ENCODE assay signal across 8 cellular contexts in genomic region chr2:3461781-3462492, GRCh38.
DNase-seq lines count a peak whose midpoint lies in the region; ATAC-seq and TF ChIP-seq lines count a peak whose summit lies in the region.

No MANE protein-coding gene starts in this region.

- peak; percentile 85 for ATAC-seq in HG03457 (IDR thresholded peaks at IDR 0.05; ENCODE audit: unreplicated experiment)
- peak; percentile 40 for ATAC-seq in stimulated activated naive CD8-positive, alpha-beta T cell treated with anti-CD3 and anti-CD28 coated beads, Interleukin-15, amount 100 ng/mL, for 72 hours

- TF ChIP-seq CTCF in GM20000 (IDR thresholded peaks at IDR 0.05; ENCODE audit: extremely low read depth, missing control alignments): peak; percentile 69

- DNase-seq in activated T-cell treated with anti-CD3 and anti-CD28 coated beads for 4 hours (peak; percentile 31), GM20000 (ENCODE audit: low spot score) (peak; percentile 88), NOMO-1 (lab: John Stamatoyannopoulos, UW; ENCODE audit: unreplicated experiment in 2 of 2) (peak; percentile 30 to 42), T47D (ENCODE audit: low read depth in 1 of 2, low spot score in 1 of 2) (peak; percentile 47 to 55), kidney glomerular epithelial cell (lab: John Stamatoyannopoulos, UW) (peak; percentile 30)
- no peak for DNase-seq in activated T-cell treated with anti-CD3 and anti-CD28 coated beads, Interleukin-2, amount 50 U/mL, for 1 hour
- peak in 1 of 2 donors; percentile 37 for DNase-seq in stimulated activated naive CD8-positive, alpha-beta T cell treated with anti-CD3 and anti-CD28 coated beads, Interleukin-15, amount 100 ng/mL, for 72 hours

- H3K27ac Mint-ChIP-seq in stimulated activated naive CD8-positive, alpha-beta T cell treated with anti-CD3 and anti-CD28 coated beads, Interleukin-15, amount 100 ng/mL, for 72 hours: peak overlapping the region; percentile 88 to 93

- H3K4me3 Mint-ChIP-seq in stimulated activated naive CD8-positive, alpha-beta T cell treated with anti-CD3 and anti-CD28 coated beads, Interleukin-15, amount 100 ng/mL, for 72 hours: no peak overlapping the region

- in situ Hi-C loops in T47D (cut with HindIII; ENCODE audit: low pct_unique_long_range_greater_than_20kb, low sequenced_read_pairs): no loop called here

- no peaks in the 10 kb centered on the region for H3K9me3 Mint-ChIP-seq in stimulated activated naive CD8-positive, alpha-beta T cell treated with anti-CD3 and anti-CD28 coated beads, Interleukin-15, amount 100 ng/mL, for 72 hours

- peaks cover 14% of the 10 kb centered on the region for H3K4me1 Mint-ChIP-seq in stimulated activated naive CD8-positive, alpha-beta T cell treated with anti-CD3 and anti-CD28 coated beads, Interleukin-15, amount 100 ng/mL, for 72 hours

- no peaks in the 10 kb centered on the region for H3K27me3 Mint-ChIP-seq in stimulated activated naive CD8-positive, alpha-beta T cell treated with anti-CD3 and anti-CD28 coated beads, Interleukin-15, amount 100 ng/mL, for 72 hours
